Comparison of ENCODE assay signal across 23 cellular contexts in genomic region chrX:119363391-119363790, GRCh38. TPM values are rescaled to one million over a fixed set of nuclear protein-coding genes. Genes with fewer than 3 reads are reported as not detected.
"Had no signal": no experiment of that assay in that cellular context is flagged by ENCODE, and none has a peak within 500 bp of the region (broad histone marks: within the 10 kb centered on the region; RNA-seq: fewer than 3 reads in every experiment).

No MANE protein-coding gene starts in this region.

- H3K4me1 ChIP-seq: Peyer's patch, SJCRH30 had no signal

- H3K4me3 ChIP-seq: PC-9, Peyer's patch, SJCRH30 had no signal

- H3K27ac Mint-ChIP-seq: IgD-negative memory B cell had no signal

- H3K4me3 Mint-ChIP-seq: IgD-negative memory B cell had no signal

- ATAC-seq: Right ventricle myocardium inferior, SK-N-SH treated with all-trans-retinoic acid at 6 μM for 48 hours had no signal

- H3K9me3 ChIP-seq: Peyer's patch had no signal

- H3K27ac ChIP-seq: PC-9, Peyer's patch, SJCRH30 had no signal

- H3K4me2 ChIP-seq: PC-9 had no signal

- DNase-seq: KBM-7, MV-4-11, NCI-H1048, NCI-H1105, NCI-H1436 treated with DMSO at 0.1 percent for 48 hours, NCI-H1694, NCI-H187 treated with DMSO at 0.1 percent for 48 hours, NCI-H2029 treated with DMSO at 0.1 percent for 48 hours, NCI-H2171, NCI-H226, NCI-H446, NCI-H510A, NCI-H524 treated with DMSO at 0.1 percent for 48 hours, NCI-H69, NCI-H774, OCI-M1, PC-9, Peyer's patch, SHP77 treated with DMSO at 0.1 percent for 48 hours, SJCRH30 had no signal

RNA-seq across cellular contexts. Expression of gene SLC25A43, which starts 35.7 kb away (rescaled TPM):
- total RNA-seq: SJCRH30 had no signal
